14 cellular contexts compared by ENCODE assay signal in genomic region chr17:63399316-63399715, GRCh38. TPM values are rescaled to one million over a fixed set of nuclear protein-coding genes. Genes with fewer than 3 reads are reported as not detected.
A peak's percentile ranks its signal among the peaks of the same experiment; 100 is the strongest.
DNase-seq lines count a peak whose midpoint lies in the region; ATAC-seq and TF ChIP-seq lines count a peak whose summit lies in the region.
"Had no signal": no experiment of that assay in that cellular context is flagged by ENCODE, and none has a peak within 500 bp of the region (broad histone marks: within the 10 kb centered on the region; RNA-seq: fewer than 3 reads in every experiment).

No MANE protein-coding gene starts in this region.

- no peaks in the 10 kb centered on the region for H3K9me3 Mint-ChIP-seq in endothelial cell (ENCODE audit: unreplicated experiment)
- H3K9me3 Mint-ChIP-seq: endodermal cell, WTC11 had no signal

- peaks cover 2% of the 10 kb centered on the region for H3K27me3 Mint-ChIP-seq in endothelial cell (ENCODE audit: unreplicated experiment)

- peaks cover 21% of the 10 kb centered on the region for H3K4me1 ChIP-seq in lower lobe of right lung

- ATAC-seq in lower lobe of right lung (no peak), GM19463 (IDR thresholded peaks at IDR 0.05; ENCODE audit: unreplicated experiment) (no peak)
- ATAC-seq: WTC11 had no signal

- TF ChIP-seq CTCF in AG04450 (IDR thresholded peaks at IDR 0.05; ENCODE audit: low read depth, low read length) = 0 out of 2 replicates have a peak, but pooled peaks have one; percentile 11
- TF ChIP-seq CTCF in endothelial cell (IDR thresholded peaks at IDR 0.05; ENCODE audit: unreplicated experiment) = no peak
- TF ChIP-seq CTCF in lower lobe of right lung (IDR thresholded peaks at IDR 0.05) = no peak

- H3K36me3 ChIP-seq in lower lobe of right lung = peaks cover 33% of the 10 kb centered on the region

- peaks cover 24% of the 10 kb centered on the region for H3K4me1 Mint-ChIP-seq in endothelial cell (ENCODE audit: unreplicated experiment)

- peak overlapping the region; percentile 28 for H3K27ac Mint-ChIP-seq in endothelial cell (ENCODE audit: unreplicated experiment)

- intact Hi-C loops in lower lobe of right lung (cut with DNase I) = no loop called here

- no peak overlapping the region for H3K27ac ChIP-seq in AG04450 (ENCODE audit: low read depth, low read length)
- peak overlapping the region; percentile 19 for H3K27ac ChIP-seq in lower lobe of right lung
- H3K27ac ChIP-seq: vagina had no signal

- peaks cover 32% of the 10 kb centered on the region for H3K36me3 Mint-ChIP-seq in endothelial cell (ENCODE audit: low read depth, unreplicated experiment)
- H3K36me3 Mint-ChIP-seq: WTC11 had no signal

- H3K27me3 ChIP-seq in AG04450 (ENCODE audit: control insufficient read depth, insufficient read depth, low read length) (no peaks in the 10 kb centered on the region), lower lobe of right lung (ENCODE audit: low read depth) (no peaks in the 10 kb centered on the region)
- H3K27me3 ChIP-seq: vagina had no signal

- POLR2A ChIA-PET in AG04450 (lab: Yijun Ruan, JAX) = no interaction called here

- H3K4me3 ChIP-seq in AG04450 (ENCODE audit: low read depth, low read length) (no peak overlapping the region), lower lobe of right lung (no peak overlapping the region)
- H3K4me3 ChIP-seq: vagina had no signal

- DNase-seq in AG04450 (ENCODE audit: low read depth, low spot score) (no peak), LHCN-M2 (ENCODE audit: low read depth) (peak; percentile 77), endothelial cell (ENCODE audit: low spot score) (no peak), lower lobe of right lung (no peak), SK-N-DZ (ENCODE audit: low spot score) (no peak), COLO668 (lab: John Stamatoyannopoulos, UW; ENCODE audit: unreplicated experiment) (no peak), NCI-H2171 treated with DMSO at 0.1 percent for 48 hours (lab: John Stamatoyannopoulos, UW) (no peak)
- DNase-seq: activated T-cell treated with anti-CD3 and anti-CD28 coated beads for 4 hours, amniotic stem cell, endodermal cell had no signal

- H3K9me3 ChIP-seq in AG04450 (ENCODE audit: control insufficient read depth, insufficient read depth, low read length) (no peaks in the 10 kb centered on the region), lower lobe of right lung (no peaks in the 10 kb centered on the region)
- H3K9me3 ChIP-seq: vagina had no signal

- CTCF ChIA-PET in AG04450 (lab: Charles Lee) = no interaction called here

- no peak overlapping the region for H3K4me3 Mint-ChIP-seq in endothelial cell (ENCODE audit: unreplicated experiment)
- H3K4me3 Mint-ChIP-seq: endodermal cell, WTC11 had no signal

RNA-seq across cellular contexts. Expression of gene CYB561, which starts 46.8 kb away (rescaled TPM):
- 4.9 and 5.3 TPM in 2 replicates for polyA plus RNA-seq in AG04450 (2011; rRNA removed)
- polyA minus RNA-seq in AG04450 (2011; rRNA and poly(A)+ RNA removed) = 7.1 and 10.7 TPM in 2 replicates
- total RNA-seq in LHCN-M2 (2014; rRNA removed) = 3.8 and 6.7 TPM in 2 replicates
- 5.5 TPM for polyA plus RNA-seq in LHCN-M2 (2012)
- total RNA-seq in endothelial cell (ENCODE audit: unreplicated experiment) = 57.3 TPM
- 49.9 TPM for total RNA-seq in lower lobe of right lung
- 6.6 and 14.1 TPM in 2 replicates for polyA plus RNA-seq in SK-N-DZ (2014; cell fraction: cytosol; rRNA removed)
- 15.1 and 15.3 TPM in 2 replicates for polyA plus RNA-seq in SK-N-DZ (2014; cell fraction: nucleus; rRNA removed)
- total RNA-seq: G401 had no signal
